Comparison of ENCODE assay signal across 35 cellular contexts in the genomic region with DNA sequence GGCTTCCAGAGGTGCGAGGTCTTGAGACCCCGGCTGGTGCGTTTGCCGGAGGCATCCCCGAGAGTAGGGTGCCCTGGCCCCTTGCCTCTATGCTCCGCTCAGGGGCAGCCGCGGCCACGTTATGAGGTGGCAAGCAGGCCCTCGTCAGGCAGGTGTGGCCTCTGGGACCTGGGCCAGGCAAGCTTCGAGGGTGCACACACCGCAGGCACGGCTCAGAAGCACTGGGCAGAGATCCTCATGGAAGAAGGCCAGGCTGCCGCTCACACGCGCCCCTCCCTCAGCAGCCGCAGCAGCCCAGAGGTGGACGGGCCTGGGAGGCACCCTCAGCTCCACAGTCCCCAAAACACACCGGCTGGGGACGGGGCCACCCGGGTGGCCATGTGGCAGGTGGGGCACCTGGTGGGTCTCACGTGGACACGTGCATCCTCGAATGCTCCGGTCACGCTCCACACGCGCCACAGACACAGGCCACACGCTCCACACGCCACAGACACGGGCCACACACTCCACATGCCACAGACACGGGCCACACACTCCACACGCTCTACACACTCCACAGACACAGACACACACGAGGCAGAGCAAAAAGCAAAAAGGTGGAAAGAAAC. TPM values are rescaled to one million over a fixed set of nuclear protein-coding genes. Genes with fewer than 3 reads are reported as not detected.
DNase-seq lines count a peak whose midpoint lies in the region; ATAC-seq, FAIRE-seq and TF ChIP-seq lines count a peak whose summit lies in the region.
"Had no signal": no experiment of that assay in that cellular context is flagged by ENCODE, and none has a peak within 500 bp of the region (broad histone marks: within the 10 kb centered on the region; RNA-seq: fewer than 3 reads in every experiment).

No MANE protein-coding gene starts in this region.

- no peaks in the 10 kb centered on the region for H3K9me3 ChIP-seq in PC-3 (ENCODE audit: low read length)
- no peaks in the 10 kb centered on the region for H3K9me3 ChIP-seq in H1 (ENCODE audit: insufficient read depth in 2 of 2, low read depth in 1 of 2, low read length in 1 of 2)
- H3K9me3 ChIP-seq in neuronal stem cell (replicated peaks in 1 of 2; ENCODE audit: control insufficient read depth in 2 of 2, insufficient read depth in 1 of 2, low read depth in 1 of 2, low read length in 2 of 2) = peaks cover 0 to 8% of the 10 kb centered on the region in 2 donors
- H3K9me3 ChIP-seq: Caco-2, gastrocnemius medialis, pancreas, SJSA1 had no signal

- H3K18ac ChIP-seq in H1 (ENCODE audit: extremely low read depth, low read length) = no peak overlapping the region
- H3K18ac ChIP-seq in neuronal stem cell (ENCODE audit: low read length) = no peak overlapping the region

- H3K4ac ChIP-seq in H1 (replicated peaks; ENCODE audit: insufficient read length, low read depth, low read length) = no peak overlapping the region
- no peak overlapping the region for H3K4ac ChIP-seq in neuronal stem cell (ENCODE audit: low read length)

- H3K4me2 ChIP-seq in PC-3 (ENCODE audit: low read length) (no peak overlapping the region), H1 (ENCODE audit: insufficient read depth in 1 of 2, low read depth in 2 of 2, low read length in 2 of 2) (no peak overlapping the region), neuronal stem cell (ENCODE audit: insufficient read depth, low read length, poor library complexity, severe bottlenecking) (no peak overlapping the region)
- H3K4me2 ChIP-seq: KMS-11 had no signal

- no peaks in the 10 kb centered on the region; the same call in 1 of the 2 replicates for H3K23me2 ChIP-seq in H1 (ENCODE audit: low read depth, low read length)

- no peak for TF ChIP-seq CTCF in PC-3 (conservative IDR thresholded peaks at IDR 0.05; ENCODE audit: low read depth, low read length)
- no peak for TF ChIP-seq CTCF in H1 (IDR thresholded peaks at IDR 0.05; ENCODE audit: control extremely low read depth in 1 of 3, insufficient read depth in 1 of 3, low read depth in 1 of 3, low read length in 3 of 3)

- ATAC-seq in PC-3 (peak; percentile 12; the same call in 1 of the 2 replicates), GM18505 (IDR thresholded peaks at IDR 0.05; ENCODE audit: unreplicated experiment) (no peak), GM18517 (IDR thresholded peaks at IDR 0.05; ENCODE audit: unreplicated experiment) (no peak)
- ATAC-seq: stimulated activated naive B cell treated with anti-CD40 and anti-IgM and Interleukin-4, amounts not matched to agents 10 μg/mL and 1 μg/mL and 100 μg/mL, for 72 hours had no signal

- no peak overlapping the region for H2AFZ ChIP-seq in PC-3 (ENCODE audit: low read length)
- no peak overlapping the region for H2AFZ ChIP-seq in H1 (ENCODE audit: low read length)
- H2AFZ ChIP-seq in neuronal stem cell (ENCODE audit: low read length) = no peak overlapping the region
- H2AFZ ChIP-seq: GM23248 had no signal

- H2BK5ac ChIP-seq in H1 (ENCODE audit: low read depth, low read length) (0 out of 2 replicates have a peak overlapping the region, but pooled peaks have one; percentile 18), neuronal stem cell (ENCODE audit: low read length) (no peak overlapping the region)

- 92% methylated on average over 30 of the region's 34 CpGs; no CpG with 5 or more reads in 1 of the 2 experiments for WGBS in H1 (ENCODE audit: extremely low coverage in 1 of 2, insufficient coverage in 1 of 2, insufficient read length in 1 of 2, insufficient replicate concordance in 2 of 2, low coverage in 1 of 2, low lambda C conversion rate in 2 of 2, missing lambda C conversion rate in 1 of 2), 2 experiments
- WGBS in neuronal stem cell (ENCODE audit: extremely low coverage in 2 of 2, insufficient read length in 2 of 2, insufficient replicate concordance in 1 of 2), 2 donors = no CpG with 5 or more reads among the region's 34 CpGs

- H3K36me3 ChIP-seq in PC-3 (ENCODE audit: low read depth, low read length) (peaks cover 57% of the 10 kb centered on the region), H1 (ENCODE audit: control insufficient read depth in 2 of 4, insufficient read depth in 4 of 4, low read length in 3 of 4) (peaks cover 4 to 32% (median 17%) of the 10 kb centered on the region in 4 experiments; a peak in 7 of 8 replicates), neuronal stem cell (replicated peaks in 1 of 2; ENCODE audit: control insufficient read depth in 2 of 2, insufficient read depth in 2 of 2, low read length in 2 of 2) (peaks cover 31 to 89% of the 10 kb centered on the region in 2 donors)

- no peaks in the 10 kb centered on the region for H3K27me3 ChIP-seq in PC-3 (ENCODE audit: low read length)
- H3K27me3 ChIP-seq in H1 (replicated peaks in 1 of 4; ENCODE audit: control insufficient read depth in 3 of 4, extremely low read depth in 1 of 4, insufficient read depth in 3 of 4, low read length in 3 of 4) = no peaks in the 10 kb centered on the region
- peaks cover 0 to 3% (median 0%) of the 10 kb centered on the region in 3 experiments for H3K27me3 ChIP-seq in neuronal stem cell (ENCODE audit: control insufficient read depth in 3 of 3, insufficient read depth in 3 of 3, low read depth in 1 of 3, low read length in 3 of 3)
- H3K27me3 ChIP-seq: dorsolateral prefrontal cortex, gastrocnemius medialis, pancreas, SJSA1 had no signal

- H4K5ac ChIP-seq in H1 (ENCODE audit: insufficient read length, low read depth, low read length) = no peak overlapping the region

- H3K9me2 ChIP-seq in PC-3 (replicated peaks; ENCODE audit: low read length) = no peaks in the 10 kb centered on the region

- no peak for TF ChIP-seq POLR2A in H1 (IDR thresholded peaks at IDR 0.05; ENCODE audit: control extremely low read depth in 1 of 2, low read depth in 2 of 2, low read length in 2 of 2)
- no peak for TF ChIP-seq POLR2A in GM18505 (IDR thresholded peaks at IDR 0.05; ENCODE audit: borderline replicate concordance, extremely low read depth, insufficient read depth, insufficient read length)

- H4K91ac ChIP-seq in H1 (replicated peaks; ENCODE audit: insufficient read length, low read length) (no peak overlapping the region), neuronal stem cell (ENCODE audit: low read depth, low read length, poor library complexity) (no peak overlapping the region)

- H2BK20ac ChIP-seq in H1 (ENCODE audit: low read length) = no peak overlapping the region

- CTCF ChIA-PET in PC-3 (lab: Charles Lee) = no interaction called here
- CTCF ChIA-PET in H1 (lab: Charles Lee; ENCODE audit: partially characterized antibody) = interaction anchor here (1.1 to 6.2 kb wide), 5 partner anchors 10 to 103 kb away, joined by 3 to 28 read pairs (median 4); no protein-coding TSS in a partner anchor

- H3K79me2 ChIP-seq in PC-3 (ENCODE audit: low read length) (peaks cover 58% of the 10 kb centered on the region), H1 (ENCODE audit: control insufficient read depth in 1 of 2, insufficient read depth in 2 of 2, low read length in 2 of 2) (peaks cover 6 to 27% of the 10 kb centered on the region in 2 experiments; a peak in 3 of 4 replicates)

- FAIRE-seq in H1 (lab: Jason Lieb, UNC) = no peak
- FAIRE-seq: endothelial cell of umbilical vein, G401.6, HTR-8/SVneo, pancreas had no signal

- intact Hi-C loops in PC-3 (cut with micrococcal nuclease) = no loop called here

- peaks cover 34% of the 10 kb centered on the region for H3K79me1 ChIP-seq in H1 (ENCODE audit: low read depth, low read length)
- peaks cover 30% of the 10 kb centered on the region for H3K79me1 ChIP-seq in neuronal stem cell (ENCODE audit: low read depth, low read length)

- no peak overlapping the region for H2BK15ac ChIP-seq in H1 (ENCODE audit: low read length)
- H2BK15ac ChIP-seq in neuronal stem cell (ENCODE audit: low read length) = no peak overlapping the region

- H3K14ac ChIP-seq in H1 (ENCODE audit: insufficient read length) (no peak overlapping the region), neuronal stem cell (ENCODE audit: low read length) (no peak overlapping the region)

- H4K8ac ChIP-seq in H1 (ENCODE audit: extremely low read depth, insufficient read depth, low read length) (no peak overlapping the region), neuronal stem cell (ENCODE audit: low read depth, low read length) (peak overlapping the region; percentile 65)

- H3K27ac ChIP-seq in PC-3 (ENCODE audit: low read length) (no peak overlapping the region), H1 (ENCODE audit: low read depth, low read length) (no peak overlapping the region), neuronal stem cell (replicated peaks; ENCODE audit: low read length) (no peak overlapping the region)
- H3K27ac ChIP-seq: 22Rv1, C4-2B, gastrocnemius medialis, GM23248, KMS-11, pancreas, SJSA1, skin epidermis, VCaP had no signal

- BruUV-seq in PC-3 (replicated peaks; lab: Mats Ljungman, UMichigan) = no TSS peak

- POLR2A ChIA-PET in PC-3 (lab: Charles Lee; ENCODE audit: unreplicated experiment) (no interaction called here), H1 (lab: Charles Lee; ENCODE audit: partially characterized antibody) (interaction anchor here (1.0 to 3.1 kb wide), 2 partner anchors 9 to 51 kb away, joined by 3 to 15 read pairs; partner anchors contain the start of gene TTLL10)

- H3K9ac ChIP-seq in PC-3 (ENCODE audit: low read length) = no peak overlapping the region
- no peak overlapping the region for H3K9ac ChIP-seq in H1 (replicated peaks in 1 of 4; ENCODE audit: extremely low read depth in 1 of 4, low read depth in 3 of 4, low read length in 3 of 4)
- no peak overlapping the region for H3K9ac ChIP-seq in neuronal stem cell (ENCODE audit: low read depth, low read length, poor library complexity)
- H3K9ac ChIP-seq: GM23248, KMS-11 had no signal

- DNase-seq in NCI-H2029 (lab: John Stamatoyannopoulos, UW) (peak; percentile 21), NCI-H2029 treated with DMSO at 0.1 percent for 48 hours (lab: John Stamatoyannopoulos, UW) (no peak), PC-3 (no peak), H1 (ENCODE audit: low read depth in 1 of 2, low spot score in 2 of 2) (no peak), neuronal stem cell (ENCODE audit: low spot score) (no peak), medulla oblongata (ENCODE audit: extremely low spot score) (no peak)
- DNase-seq: activated naive CD4-positive, alpha-beta T cell treated with anti-CD3 and anti-CD28 coated beads, Interleukin-2, amount 50 U/mL, for 16 hours; Caco-2; DMS53; GM23248; mesendoderm; MM.1S; NCI-H1105 treated with DMSO at 0.1 percent for 48 hours; NCI-H187 treated with DMSO at 0.1 percent for 48 hours; NCI-H2227 treated with DMSO at 0.1 percent for 48 hours; pancreas; retina; stimulated activated naive B cell treated with anti-CD40 and anti-IgM and Interleukin-4, amounts not matched to agents 10 μg/mL and 1 μg/mL and 100 μg/mL, for 72 hours; T1000 had no signal

- H3K4me1 ChIP-seq in PC-3 (ENCODE audit: insufficient read depth, low read length) = peaks cover 7% of the 10 kb centered on the region
- H3K4me1 ChIP-seq in H1 (replicated peaks in 1 of 4; ENCODE audit: control insufficient read depth in 3 of 4, insufficient read depth in 4 of 4, low read length in 3 of 4) = no peaks in the 10 kb centered on the region
- no peaks in the 10 kb centered on the region for H3K4me1 ChIP-seq in neuronal stem cell (ENCODE audit: control insufficient read depth in 2 of 2, insufficient read depth in 1 of 2, low read depth in 1 of 2, low read length in 2 of 2)
- H3K4me1 ChIP-seq: Caco-2 had no signal

- no peaks in the 10 kb centered on the region for H3F3A ChIP-seq in PC-3 (ENCODE audit: low read length, unreplicated experiment)

- H2AK5ac ChIP-seq in H1 (ENCODE audit: low read depth, low read length) = no peak overlapping the region
- H2AK5ac ChIP-seq in neuronal stem cell (ENCODE audit: low read depth, low read length) = no peak overlapping the region

- no peak overlapping the region for H3K23ac ChIP-seq in H1 (ENCODE audit: insufficient read length)
- H3K23ac ChIP-seq in neuronal stem cell (ENCODE audit: low read depth, low read length, poor library complexity) = peak overlapping the region; percentile 80

- no peak for TF ChIP-seq RAD21 in H1 (IDR thresholded peaks at IDR 0.05 in 1 of 2, conservative IDR thresholded peaks at IDR 0.05 in 1 of 2; ENCODE audit: low read depth in 2 of 2, low read length in 2 of 2)

- no peak overlapping the region for H3K56ac ChIP-seq in H1 (replicated peaks; ENCODE audit: insufficient read length, low read depth, low read length)

- H2BK120ac ChIP-seq in H1 (replicated peaks; ENCODE audit: low read depth, low read length) (no peak overlapping the region), neuronal stem cell (ENCODE audit: low read depth, low read length) (no peak overlapping the region)

- TF ChIP-seq EP300 in H1 (IDR thresholded peaks at IDR 0.05; ENCODE audit: borderline replicate concordance in 1 of 2, low read depth in 2 of 2, low read length in 2 of 2) = no peak

- H4K20me1 ChIP-seq in PC-3 (ENCODE audit: low read length) = peaks cover 18% of the 10 kb centered on the region
- peaks cover 5 to 31% of the 10 kb centered on the region in 2 experiments for H4K20me1 ChIP-seq in H1 (replicated peaks in 1 of 2; ENCODE audit: control insufficient read depth in 1 of 2, insufficient read depth in 2 of 2, low read length in 2 of 2)

- H2BK12ac ChIP-seq in H1 (ENCODE audit: low read depth, low read length) (no peak overlapping the region), neuronal stem cell (ENCODE audit: low read length) (no peak overlapping the region)

- H3K4me3 ChIP-seq in PC-3 (ENCODE audit: low read length) = no peak overlapping the region
- H3K4me3 ChIP-seq in H1 (ENCODE audit: extremely low read depth in 1 of 4, insufficient read depth in 2 of 4, low read depth in 3 of 4, low read length in 4 of 4) = no peak overlapping the region
- H3K4me3 ChIP-seq in neuronal stem cell (ENCODE audit: low read length in 2 of 2) = no peak overlapping the region
- H3K4me3 ChIP-seq: gastrocnemius medialis, GM23248, pancreas, SJSA1, skin epidermis had no signal

RNA-seq across cellular contexts. Expression of gene SDF4, which starts 6.5 kb away (rescaled TPM):
- total RNA-seq in PC-3 (2014; rRNA removed) = 254 and 317 TPM in 2 replicates
- 72.2 and 75.6 TPM in 2 replicates for total RNA-seq in H1 (2021; fragmentation: NEBNext Ultra II Directional; extraction: Animal tissue kit (Norgen Biotek cat#: 25700))
- polyA plus RNA-seq in H1 (2011; rRNA removed) = 45.5 and 69.8 TPM in 2 replicates
- 62.5 TPM for polyA plus RNA-seq in H1 (2011; cell fraction: cytosol; rRNA removed)
- 89.3 TPM for polyA plus RNA-seq in H1 (2011; cell fraction: nucleus; rRNA removed)
- polyA plus RNA-seq in H1 (2012, experiment 1 of 2) = 63.1 to 79.8 TPM (median 77.9 TPM) in 4 replicates
- 55.0 TPM for polyA plus RNA-seq in H1 (2012, experiment 2 of 2)
- 110 TPM for polyA plus RNA-seq in H1 (2013, experiment 1 of 2)
- polyA plus RNA-seq in H1 (2013, experiment 2 of 2) = 117 TPM
- 13.2 and 16.8 TPM in 2 replicates for polyA minus RNA-seq in H1 (2011; rRNA and poly(A)+ RNA removed)
- polyA minus RNA-seq in H1 (2011; cell fraction: cytosol; rRNA and poly(A)+ RNA removed) = 32.2 TPM
- 39.2 TPM for polyA minus RNA-seq in H1 (2011; cell fraction: nucleus; rRNA and poly(A)+ RNA removed)
- 62.8 TPM for polyA plus RNA-seq in neuronal stem cell (2013, experiment 1 of 2)
- polyA plus RNA-seq in neuronal stem cell (2013, experiment 2 of 2) = 64.4 TPM

RNA-seq across cellular contexts. Expression of gene B3GALT6, which starts 6.7 kb away (rescaled TPM):
- total RNA-seq in PC-3 (2014; rRNA removed) = 74.0 and 92.2 TPM in 2 replicates
- 18.2 and 18.4 TPM in 2 replicates for total RNA-seq in H1 (2021; fragmentation: NEBNext Ultra II Directional; extraction: Animal tissue kit (Norgen Biotek cat#: 25700))
- polyA plus RNA-seq in H1 (2011; rRNA removed) = 20.4 and 23.1 TPM in 2 replicates
- polyA plus RNA-seq in H1 (2011; cell fraction: cytosol; rRNA removed) = 15.3 TPM
- polyA plus RNA-seq in H1 (2011; cell fraction: nucleus; rRNA removed) = 17.2 TPM
- 10.3 to 13.2 TPM (median 12.4 TPM) in 4 replicates for polyA plus RNA-seq in H1 (2012, experiment 1 of 2)
- 14.7 TPM for polyA plus RNA-seq in H1 (2012, experiment 2 of 2)
- polyA plus RNA-seq in H1 (2013, experiment 1 of 2) = 14.0 TPM
- polyA plus RNA-seq in H1 (2013, experiment 2 of 2) = 13.4 TPM
- 3.6 and 5.1 TPM in 2 replicates for polyA minus RNA-seq in H1 (2011; rRNA and poly(A)+ RNA removed)
- polyA minus RNA-seq in H1 (2011; cell fraction: cytosol; rRNA and poly(A)+ RNA removed) = 11.4 TPM
- 18.1 TPM for polyA minus RNA-seq in H1 (2011; cell fraction: nucleus; rRNA and poly(A)+ RNA removed)
- polyA plus RNA-seq in neuronal stem cell (2013, experiment 1 of 2) = 24.2 TPM
- 23.9 TPM for polyA plus RNA-seq in neuronal stem cell (2013, experiment 2 of 2)

RNA-seq across cellular contexts. Expression of gene TNFRSF4, which starts 11.4 kb away (rescaled TPM):
- total RNA-seq in PC-3 (2014; rRNA removed) = 0.11 and 0.17 TPM in 2 replicates
- total RNA-seq in H1 (2021; fragmentation: NEBNext Ultra II Directional; extraction: Animal tissue kit (Norgen Biotek cat#: 25700)) = not detected in 2 replicates
- 0.06 TPM in 1 of 2 replicates, not detected in the other for polyA plus RNA-seq in H1 (2011; rRNA removed)
- 0.14 TPM for polyA plus RNA-seq in H1 (2011; cell fraction: cytosol; rRNA removed)
- polyA plus RNA-seq in H1 (2011; cell fraction: nucleus; rRNA removed) = 0.19 TPM
- not detected in 4 replicates for polyA plus RNA-seq in H1 (2012, experiment 1 of 2)
- polyA plus RNA-seq in H1 (2012, experiment 2 of 2) = not detected
- polyA plus RNA-seq in H1 (2013, experiment 1 of 2) = not detected
- 0.07 TPM for polyA plus RNA-seq in H1 (2013, experiment 2 of 2)
- not detected in 2 replicates for polyA minus RNA-seq in H1 (2011; rRNA and poly(A)+ RNA removed)
- polyA minus RNA-seq in H1 (2011; cell fraction: cytosol; rRNA and poly(A)+ RNA removed) = not detected
- polyA minus RNA-seq in H1 (2011; cell fraction: nucleus; rRNA and poly(A)+ RNA removed) = not detected
- 0.06 TPM for polyA plus RNA-seq in neuronal stem cell (2013, experiment 1 of 2)
- polyA plus RNA-seq in neuronal stem cell (2013, experiment 2 of 2) = 0.08 TPM
- total RNA-seq: Caco-2, chondrocyte, GM23248, SJSA1 had no signal
- polyA plus RNA-seq: GM23248 had no signal

RNA-seq across cellular contexts. Expression of gene TNFRSF18, which starts 18.9 kb away (rescaled TPM):
- 87.2 and 120 TPM in 2 replicates for total RNA-seq in PC-3 (2014; rRNA removed)
- total RNA-seq in H1 (2021; fragmentation: NEBNext Ultra II Directional; extraction: Animal tissue kit (Norgen Biotek cat#: 25700)) = 0.92 and 1.5 TPM in 2 replicates
- 2.5 and 2.7 TPM in 2 replicates for polyA plus RNA-seq in H1 (2011; rRNA removed)
- 2.9 TPM for polyA plus RNA-seq in H1 (2011; cell fraction: cytosol; rRNA removed)
- 4.8 TPM for polyA plus RNA-seq in H1 (2011; cell fraction: nucleus; rRNA removed)
- 0.51 to 2.0 TPM (median 1.5 TPM) in 4 replicates for polyA plus RNA-seq in H1 (2012, experiment 1 of 2)
- polyA plus RNA-seq in H1 (2012, experiment 2 of 2) = 1.4 TPM
- polyA plus RNA-seq in H1 (2013, experiment 1 of 2) = 1.4 TPM
- polyA plus RNA-seq in H1 (2013, experiment 2 of 2) = 1.5 TPM
- not detected in 2 replicates for polyA minus RNA-seq in H1 (2011; rRNA and poly(A)+ RNA removed)
- not detected for polyA minus RNA-seq in H1 (2011; cell fraction: cytosol; rRNA and poly(A)+ RNA removed)
- not detected for polyA minus RNA-seq in H1 (2011; cell fraction: nucleus; rRNA and poly(A)+ RNA removed)
- 0.21 TPM for polyA plus RNA-seq in neuronal stem cell (2013, experiment 1 of 2)
- 0.36 TPM for polyA plus RNA-seq in neuronal stem cell (2013, experiment 2 of 2)
- total RNA-seq: Caco-2, chondrocyte, endothelial cell of umbilical vein, gastrocnemius medialis, GM23248, neural crest cell, SJSA1 had no signal
- polyA plus RNA-seq: endothelial cell of umbilical vein, fibroblast of lung, GM23248 had no signal

RNA-seq across cellular contexts. Expression of gene C1QTNF12, which starts 21.2 kb away (rescaled TPM):
- total RNA-seq in PC-3 (2014; rRNA removed) = 2.8 and 3.9 TPM in 2 replicates
- total RNA-seq in H1 (2021; fragmentation: NEBNext Ultra II Directional; extraction: Animal tissue kit (Norgen Biotek cat#: 25700)) = 3.7 and 4.9 TPM in 2 replicates
- 2.1 and 4.8 TPM in 2 replicates for polyA plus RNA-seq in H1 (2011; rRNA removed)
- polyA plus RNA-seq in H1 (2011; cell fraction: cytosol; rRNA removed) = 1.6 TPM
- 19.7 TPM for polyA plus RNA-seq in H1 (2011; cell fraction: nucleus; rRNA removed)
- 2.3 to 5.1 TPM (median 3.6 TPM) in 4 replicates for polyA plus RNA-seq in H1 (2012, experiment 1 of 2)
- polyA plus RNA-seq in H1 (2012, experiment 2 of 2) = 2.6 TPM
- 3.7 TPM for polyA plus RNA-seq in H1 (2013, experiment 1 of 2)
- polyA plus RNA-seq in H1 (2013, experiment 2 of 2) = 3.6 TPM
- not detected in 2 replicates for polyA minus RNA-seq in H1 (2011; rRNA and poly(A)+ RNA removed)
- 2.5 TPM for polyA minus RNA-seq in H1 (2011; cell fraction: cytosol; rRNA and poly(A)+ RNA removed)
- polyA minus RNA-seq in H1 (2011; cell fraction: nucleus; rRNA and poly(A)+ RNA removed) = 3.3 TPM
- polyA plus RNA-seq in neuronal stem cell (2013, experiment 1 of 2) = 4.0 TPM
- 4.6 TPM for polyA plus RNA-seq in neuronal stem cell (2013, experiment 2 of 2)
